ENCODE assay signal across 8 cellular contexts in the genomic region with DNA sequence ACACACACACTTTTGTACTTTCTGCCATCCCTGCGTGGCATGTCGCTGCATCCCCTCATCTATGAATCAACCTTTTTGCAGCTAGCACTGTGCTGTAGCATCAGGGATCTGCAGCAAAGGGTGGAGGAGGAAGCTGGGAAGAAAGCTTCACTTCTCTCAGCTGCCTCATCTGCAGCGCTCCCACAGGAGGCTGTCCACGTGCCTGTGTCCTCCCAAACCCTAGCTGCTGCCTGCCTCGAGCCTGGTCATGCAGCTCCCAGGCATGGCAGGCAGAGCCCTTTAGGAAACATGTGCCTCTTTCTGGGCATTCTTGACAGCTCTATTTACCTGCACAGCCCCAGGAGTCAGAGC.
A peak's percentile ranks its signal among the peaks of the same experiment; 100 is the strongest.
DNase-seq lines count a peak whose midpoint lies in the region; ATAC-seq, FAIRE-seq and TF ChIP-seq lines count a peak whose summit lies in the region.

No MANE protein-coding gene starts in this region.

- H4K8ac ChIP-seq in IMR-90 (ENCODE audit: low read depth in 2 of 2, low read length in 2 of 2) = peak overlapping the region; percentile 77 to 94

- H3K4me1 Mint-ChIP-seq in activated naive CD8-positive, alpha-beta T cell treated with anti-CD3 and anti-CD28 coated beads for 36 hours = peaks cover 58% of the 10 kb centered on the region
- H3K4me1 Mint-ChIP-seq in immature natural killer cell = peaks cover 28 to 35% of the 10 kb centered on the region in 2 donors

- WGBS in IMR-90 (ENCODE audit: extremely low coverage in 2 of 2, insufficient read length in 1 of 2), 2 experiments = 8% methylated on average over 2 of the region's 5 CpGs; no CpG with 5 or more reads in 1 of the 2 experiments
- WGBS in right cardiac atrium = 13% methylated on average over 5 of the region's 5 CpGs
- WGBS in small intestine, 3 donors = 12 to 30% (median 25%) methylated on average over 5 of the region's 5 CpGs

- peak overlapping the region; percentile 96 for H3K4ac ChIP-seq in IMR-90 (ENCODE audit: low read depth, low read length)

- intact Hi-C loops in IMR-90 (cut with micrococcal nuclease) = loop anchor here (1.0 kb wide), 1 partner anchor 59 kb away; no protein-coding TSS in a partner anchor
- intact Hi-C loops in right cardiac atrium (cut with DNase I) = loop anchor here in 2 of 4 donors (5.0 kb wide), 1 partner anchor 60 kb away; no protein-coding TSS in a partner anchor

- peak overlapping the region; percentile 96 for H2AK5ac ChIP-seq in IMR-90 (ENCODE audit: low read depth, low read length)

- H3K18ac ChIP-seq in IMR-90 (ENCODE audit: low read depth, low read length) = peak overlapping the region; percentile 90

- H2BK120ac ChIP-seq in IMR-90 (ENCODE audit: low read depth, low read length) = peak overlapping the region; percentile 96

- peaks cover 1% of the 10 kb centered on the region for H3K9me3 Mint-ChIP-seq in activated naive CD8-positive, alpha-beta T cell treated with anti-CD3 and anti-CD28 coated beads for 36 hours
- H3K9me3 Mint-ChIP-seq in immature natural killer cell = no peaks in the 10 kb centered on the region

- peak; percentile 69 for DNase-seq in IMR-90
- DNase-seq in activated naive CD8-positive, alpha-beta T cell treated with anti-CD3 and anti-CD28 coated beads for 36 hours = no peak
- DNase-seq in right cardiac atrium = peak; percentile 72 to 87 (median 84)
- peak; percentile 18 for DNase-seq in small intestine
- no peak for DNase-seq in immature natural killer cell
- DNase-seq in cortex of kidney (lab: John Stamatoyannopoulos, UW) = no peak
- DNase-seq in H54 (ENCODE audit: insufficient read length, low spot score) = no peak

- in situ Hi-C loops in IMR-90 (cut with MboI; ENCODE audit: low sequenced_read_pairs) = loop anchor here (5.0 to 25.0 kb wide), 2 partner anchors 60 to 465 kb away; no protein-coding TSS in a partner anchor

- H2AFZ ChIP-seq in IMR-90 (replicated peaks; ENCODE audit: low read length, poor library complexity) = peak overlapping the region; percentile 59

- H3K9me1 ChIP-seq in IMR-90 (ENCODE audit: insufficient read depth, low read length) = peaks cover 5% of the 10 kb centered on the region; the same call in 1 of the 2 replicates

- TF ChIP-seq RAD21 in IMR-90 (IDR thresholded peaks at IDR 0.05; ENCODE audit: low read length) = no peak

- CTCF ChIA-PET in IMR-90 (lab: Yijun Ruan, JAX) = no interaction called here

- peak overlapping the region; percentile 99 for H4K91ac ChIP-seq in IMR-90 (ENCODE audit: insufficient read depth, low read depth, low read length)

- no peak for TF ChIP-seq POLR2A in IMR-90 (IDR thresholded peaks at IDR 0.05; ENCODE audit: low read depth, low read length)
- no peak for TF ChIP-seq POLR2A in H54 (IDR thresholded peaks at IDR 0.05; ENCODE audit: low read depth, low read length)

- ATAC-seq in IMR-90 (ENCODE audit: low read depth) (peak; percentile 58), right cardiac atrium (peak; percentile 72 to 75), GM19023 (IDR thresholded peaks at IDR 0.05; ENCODE audit: unreplicated experiment) (no peak)

- peak overlapping the region; percentile 99 for H3K56ac ChIP-seq in IMR-90 (ENCODE audit: extremely low read depth, insufficient read depth, low read length)

- H3K27me3 Mint-ChIP-seq in activated naive CD8-positive, alpha-beta T cell treated with anti-CD3 and anti-CD28 coated beads for 36 hours = no peaks in the 10 kb centered on the region
- H3K27me3 Mint-ChIP-seq in immature natural killer cell (ENCODE audit: low read depth in 3 of 3) = peaks cover 0 to 3% (median 3%) of the 10 kb centered on the region in 3 donors

- peak overlapping the region; percentile 92 for H3K9ac ChIP-seq in IMR-90 (ENCODE audit: low read depth, low read length)

- peak overlapping the region; percentile 79 for H3K27ac Mint-ChIP-seq in activated naive CD8-positive, alpha-beta T cell treated with anti-CD3 and anti-CD28 coated beads for 36 hours
- H3K27ac Mint-ChIP-seq in immature natural killer cell = no peak overlapping the region

- TF ChIP-seq CTCF in IMR-90 (conservative IDR thresholded peaks at IDR 0.05; ENCODE audit: low read depth, low read length) = no peak

- H3K9me3 ChIP-seq in IMR-90 (ENCODE audit: control insufficient read depth, insufficient read depth, low read length) (no peaks in the 10 kb centered on the region), right cardiac atrium (ENCODE audit: control insufficient read depth, low read length) (no peaks in the 10 kb centered on the region), small intestine (ENCODE audit: control insufficient read depth, low read depth) (no peaks in the 10 kb centered on the region)

- H4K5ac ChIP-seq in IMR-90 (ENCODE audit: low read depth, low read length) = peak overlapping the region; percentile 93

- H3K27me3 ChIP-seq in IMR-90 (ENCODE audit: control insufficient read depth, insufficient read depth, low read length) (no peaks in the 10 kb centered on the region), right cardiac atrium (ENCODE audit: control insufficient read depth, insufficient read depth) (no peaks in the 10 kb centered on the region), small intestine (ENCODE audit: control insufficient read depth in 2 of 2, insufficient read depth in 2 of 2, low read length in 2 of 2) (no peaks in the 10 kb centered on the region)

- H2BK5ac ChIP-seq in IMR-90 (ENCODE audit: low read depth, low read length, poor library complexity, severe bottlenecking) = peak overlapping the region; percentile 99

- BruUV-seq in IMR-90 (replicated peaks; lab: Mats Ljungman, UMichigan) = no TSS peak

- peak overlapping the region; percentile 91 for H3K14ac ChIP-seq in IMR-90 (replicated peaks; ENCODE audit: low read depth, low read length)

- H3K23ac ChIP-seq in IMR-90 (ENCODE audit: low read depth, low read length) = peak overlapping the region; percentile 90

- H3K36me3 ChIP-seq in IMR-90 (ENCODE audit: control insufficient read depth, insufficient read depth, low read length) (no peaks in the 10 kb centered on the region), small intestine (ENCODE audit: control insufficient read depth in 2 of 2, insufficient read depth in 2 of 2, low read length in 2 of 2) (no peaks in the 10 kb centered on the region)

- H3K79me1 ChIP-seq in IMR-90 (ENCODE audit: low read depth in 1 of 2, low read length in 2 of 2) = 0 out of 4 replicates have a peak, but pooled peaks cover 0 to 3% of the 10 kb centered on the region in 2 experiments

- FAIRE-seq in small intestine (lab: Jason Lieb, UNC) = no peak
- no peak for FAIRE-seq in H54 (lab: Jason Lieb, UNC)

- POLR2A ChIA-PET in IMR-90 (lab: Charles Lee; ENCODE audit: unreplicated experiment) = interaction anchor here (1.0 kb wide), 1 partner anchor 59 kb away, joined by 4 read pairs; no protein-coding TSS in a partner anchor

- dilution Hi-C loops in IMR-90 (cut with HindIII; ENCODE audit: low sequenced_read_pairs, unreplicated experiment) = no loop called here

- H4K20me1 ChIP-seq in IMR-90 (ENCODE audit: insufficient read depth, low read length) = no peaks in the 10 kb centered on the region

- peak overlapping the region; percentile 98 for H2BK20ac ChIP-seq in IMR-90 (ENCODE audit: low read depth, low read length)

- peaks cover 5% of the 10 kb centered on the region for H3K36me3 Mint-ChIP-seq in activated naive CD8-positive, alpha-beta T cell treated with anti-CD3 and anti-CD28 coated beads for 36 hours
- H3K36me3 Mint-ChIP-seq in immature natural killer cell = no peaks in the 10 kb centered on the region

- H3K27ac ChIP-seq in IMR-90 (ENCODE audit: insufficient read depth, low read length) (peak overlapping the region; percentile 99), right cardiac atrium (ENCODE audit: low read length) (peak overlapping the region; percentile 100), small intestine (ENCODE audit: low read depth in 1 of 2, low read length in 1 of 2) (peak overlapping the region in 1 of 2 donors; percentile 91)

- peak overlapping the region; percentile 4; the same call in 1 of the 2 replicates for H3K4me3 ChIP-seq in IMR-90 (ENCODE audit: insufficient read depth, low read depth, low read length)
- H3K4me3 ChIP-seq in right cardiac atrium (ENCODE audit: low read length) = no peak overlapping the region
- no peak overlapping the region for H3K4me3 ChIP-seq in small intestine (ENCODE audit: low read depth in 1 of 2, low read length in 2 of 2)

- H3K4me3 Mint-ChIP-seq in activated naive CD8-positive, alpha-beta T cell treated with anti-CD3 and anti-CD28 coated beads for 36 hours = peak overlapping the region; percentile 3
- no peak overlapping the region for H3K4me3 Mint-ChIP-seq in immature natural killer cell

- peak overlapping the region; percentile 61 for H2BK15ac ChIP-seq in IMR-90 (ENCODE audit: low read depth, low read length)

- H2AK9ac ChIP-seq in IMR-90 (replicated peaks; ENCODE audit: low read depth, low read length, poor library complexity) = peak overlapping the region; percentile 56

- H3K4me1 ChIP-seq in IMR-90 (ENCODE audit: control insufficient read depth, insufficient read depth, low read length) = peaks cover 24% of the 10 kb centered on the region
- peaks cover 18% of the 10 kb centered on the region for H3K4me1 ChIP-seq in right cardiac atrium (ENCODE audit: control insufficient read depth, insufficient read depth, low read length)
- H3K4me1 ChIP-seq in small intestine (ENCODE audit: control insufficient read depth in 2 of 2, insufficient read depth in 1 of 2, low read depth in 1 of 2, low read length in 1 of 2) = peaks cover 2 to 18% of the 10 kb centered on the region in 2 donors

- peak overlapping the region; percentile 70 for H3K4me2 ChIP-seq in IMR-90 (ENCODE audit: low read depth, low read length)

TF ChIP-seq in IMR-90, 13 proteins besides CTCF, POLR2A, EP300 and RAD21 (continues in another document):
- TF ChIP-seq MXI1 (IDR thresholded peaks at IDR 0.05; ENCODE audit: borderline replicate concordance, low read depth, low read length) (peak; percentile 78; the same call in 1 of the 2 replicates), FOS (IDR thresholded peaks at IDR 0.05; ENCODE audit: low read depth, low read length) (no peak), NFE2L2 (IDR thresholded peaks at IDR 0.05; ENCODE audit: low read depth, low read length) (no peak), SMC3 (IDR thresholded peaks at IDR 0.05; ENCODE audit: low read depth, low read length) (no peak), CHD1 (IDR thresholded peaks at IDR 0.05; ENCODE audit: low read depth, low read length) (no peak), BHLHE40 (IDR thresholded peaks at IDR 0.05; ENCODE audit: low read depth, low read length) (peak; percentile 26; the same call in 1 of the 2 replicates), RFX5 (IDR thresholded peaks at IDR 0.05; ENCODE audit: low read depth, low read length) (no peak)
- TF ChIP-seq, protein P1, sequence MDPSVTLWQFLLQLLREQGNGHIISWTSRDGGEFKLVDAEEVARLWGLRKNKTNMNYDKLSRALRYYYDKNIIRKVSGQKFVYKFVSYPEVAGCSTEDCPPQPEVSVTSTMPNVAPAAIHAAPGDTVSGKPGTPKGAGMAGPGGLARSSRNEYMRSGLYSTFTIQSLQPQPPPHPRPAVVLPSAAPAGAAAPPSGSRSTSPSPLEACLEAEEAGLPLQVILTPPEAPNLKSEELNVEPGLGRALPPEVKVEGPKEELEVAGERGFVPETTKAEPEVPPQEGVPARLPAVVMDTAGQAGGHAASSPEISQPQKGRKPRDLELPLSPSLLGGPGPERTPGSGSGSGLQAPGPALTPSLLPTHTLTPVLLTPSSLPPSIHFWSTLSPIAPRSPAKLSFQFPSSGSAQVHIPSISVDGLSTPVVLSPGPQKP (IDR thresholded peaks at IDR 0.05; ENCODE audit: borderline replicate concordance, low read depth, low read length) = no peak

Comparison
In these comparisons a context has a peak if more than half of its experiments do, and no peak if none do; other contexts are left out.
1. DNase-seq: peak in IMR-90 (single experiment), right cardiac atrium (3 of 3) and small intestine (single experiment); none in activated naive CD8-positive, alpha-beta T cell treated with anti-CD3 and anti-CD28 coated beads for 36 hours (single experiment), immature natural killer cell (0 of 3), cortex of kidney (single experiment) and H54 (single experiment).